ENCODE assay signal across 23 cellular contexts in genomic region chr15:69881310-69881660, GRCh38.
DNase-seq lines count a peak whose midpoint lies in the region; ATAC-seq and TF ChIP-seq lines count a peak whose summit lies in the region.
"Had no signal": no experiment of that assay in that cellular context is flagged by ENCODE, and none has a peak within 500 bp of the region (broad histone marks: within the 10 kb centered on the region; RNA-seq: fewer than 3 reads in every experiment).

No MANE protein-coding gene starts in this region.

- no peaks in the 10 kb centered on the region for H3K79me2 ChIP-seq in PC-9 (ENCODE audit: low read depth)

- peak; percentile 41 to 69 for DNase-seq in PC-9
- no peak for DNase-seq in naive B cell
- DNase-seq in GM13976 (ENCODE audit: low spot score): no peak
- DNase-seq in naive thymus-derived CD4-positive, alpha-beta T cell: no peak
- no peak for DNase-seq in natural killer cell
- DNase-seq: activated CD4-positive, alpha-beta T cell treated with anti-CD3 and anti-CD28 coated beads for 48 hours; activated CD8-positive, alpha-beta memory T cell treated with anti-CD3 and anti-CD28 coated beads, Interleukin-2, amount 50 U/mL, for 4 hours; activated naive CD4-positive, alpha-beta T cell treated with anti-CD3 and anti-CD28 coated beads for 36 hours; AML-193; colonic mucosa; foreskin melanocyte; GDM1; KG1; left lung; NCI-H345; pancreas; stimulated activated CD4-positive, alpha-beta T cell treated with anti-CD3 and anti-CD28 coated beads, Interleukin-4, amount 100 ng/mL, for 4 hours; testis had no signal

- peak; percentile 31 for ATAC-seq in GM18502 (IDR thresholded peaks at IDR 0.05; ENCODE audit: poor library complexity, unreplicated experiment)
- peak; percentile 27 for ATAC-seq in HG02840 (IDR thresholded peaks at IDR 0.05; ENCODE audit: low FRiP score, unreplicated experiment)
- ATAC-seq in naive B cell (ENCODE audit: low read depth in 2 of 2): no peak
- no peak for ATAC-seq in naive thymus-derived CD4-positive, alpha-beta T cell
- ATAC-seq in HG03108 (IDR thresholded peaks at IDR 0.05; ENCODE audit: unreplicated experiment): no peak
- no peak for ATAC-seq in natural killer cell
- ATAC-seq: HCT116, left lung, pancreas had no signal

- POLR2A ChIA-PET in PC-9 (lab: Charles Lee; ENCODE audit: unreplicated experiment): no interaction called here
- POLR2A ChIA-PET in naive thymus-derived CD4-positive, alpha-beta T cell (lab: Charles Lee): interaction anchor here (0.6 kb wide), 1 partner anchor 352 kb away, joined by 3 read pairs; no protein-coding TSS in a partner anchor

- CTCF ChIA-PET in PC-9 (lab: Charles Lee): interaction anchor here (0.6 kb wide), 1 partner anchor 355 kb away, joined by 18 read pairs; no protein-coding TSS in a partner anchor
- CTCF ChIA-PET in naive thymus-derived CD4-positive, alpha-beta T cell (lab: Charles Lee): no interaction called here

- H4K20me1 ChIP-seq in PC-9 (ENCODE audit: insufficient read depth): no peaks in the 10 kb centered on the region

- H3K27me3 ChIP-seq in PC-9 (ENCODE audit: insufficient read depth, low read depth): no peaks in the 10 kb centered on the region
- no peaks in the 10 kb centered on the region for H3K27me3 ChIP-seq in naive thymus-derived CD4-positive, alpha-beta T cell (ENCODE audit: control insufficient read depth in 2 of 2, insufficient read depth in 2 of 2, low read length in 2 of 2)
- H3K27me3 ChIP-seq: colonic mucosa, SJSA1, testis had no signal

- no peaks in the 10 kb centered on the region for H3K9me3 ChIP-seq in PC-9 (ENCODE audit: insufficient read depth, low read depth)
- no peaks in the 10 kb centered on the region for H3K9me3 ChIP-seq in naive thymus-derived CD4-positive, alpha-beta T cell (ENCODE audit: control insufficient read depth in 2 of 3, low read length in 3 of 3)
- H3K9me3 ChIP-seq: colonic mucosa, left lung, pancreas, SJSA1, testis had no signal

- no peaks in the 10 kb centered on the region for H3K9me2 ChIP-seq in PC-9 (ENCODE audit: insufficient read depth)

- no TSS peak for BruUV-seq in PC-9 (replicated peaks; lab: Mats Ljungman, UMichigan)

- intact Hi-C loops in PC-9 (cut with micrococcal nuclease; ENCODE audit: unreplicated experiment): no loop called here
- intact Hi-C loops in naive thymus-derived CD4-positive, alpha-beta T cell (cut with micrococcal nuclease): no loop called here
- intact Hi-C loops in natural killer cell (cut with micrococcal nuclease): no loop called here

- 0 out of 2 replicates have a peak, but pooled peaks cover 8% of the 10 kb centered on the region for H3K4me1 ChIP-seq in PC-9 (replicated peaks; ENCODE audit: insufficient read depth)
- H3K4me1 ChIP-seq in naive thymus-derived CD4-positive, alpha-beta T cell (ENCODE audit: control insufficient read depth in 2 of 2, insufficient read depth in 2 of 2, low read length in 2 of 2): no peaks in the 10 kb centered on the region
- H3K4me1 ChIP-seq: colonic mucosa, left lung, pancreas, SJSA1, testis had no signal

- H3K4me1 Mint-ChIP-seq in naive B cell: peaks cover 16 to 25% (median 24%) of the 10 kb centered on the region in 3 donors
- peaks cover 0 to 3% (median 0%) of the 10 kb centered on the region in 7 donors for H3K4me1 Mint-ChIP-seq in naive thymus-derived CD4-positive, alpha-beta T cell
- H3K4me1 Mint-ChIP-seq in natural killer cell: no peaks in the 10 kb centered on the region

- in situ Hi-C loops in GM13976 (cut with MboI; ENCODE audit: low sequenced_read_pairs, unreplicated experiment): no loop called here

- H3K9me3 Mint-ChIP-seq in naive B cell (peaks cover 0 to 12% (median 0%) of the 10 kb centered on the region in 7 donors), natural killer cell (no peaks in the 10 kb centered on the region)
- H3K9me3 Mint-ChIP-seq in naive thymus-derived CD4-positive, alpha-beta T cell: peaks cover 0 to 11% (median 0%) of the 10 kb centered on the region in 11 donors

- no peaks in the 10 kb centered on the region for H3F3A ChIP-seq in PC-9 (ENCODE audit: insufficient read depth, low read depth)

- no peak overlapping the region for H3K27ac ChIP-seq in PC-9
- H3K27ac ChIP-seq in naive thymus-derived CD4-positive, alpha-beta T cell (ENCODE audit: low read depth, low read length): no peak overlapping the region
- H3K27ac ChIP-seq: colonic mucosa, left lung, pancreas, SJSA1, testis had no signal

- H3K27me3 Mint-ChIP-seq in naive B cell: peaks cover 7 to 43% (median 10%) of the 10 kb centered on the region in 3 donors
- H3K27me3 Mint-ChIP-seq in naive thymus-derived CD4-positive, alpha-beta T cell: peaks cover 0 to 3% (median 0%) of the 10 kb centered on the region in 5 donors
- peaks cover 6 to 33% of the 10 kb centered on the region in 2 donors for H3K27me3 Mint-ChIP-seq in natural killer cell (ENCODE audit: low read depth in 2 of 2)

- H3K36me3 Mint-ChIP-seq in naive B cell (no peaks in the 10 kb centered on the region), natural killer cell (no peaks in the 10 kb centered on the region)
- peaks cover 0 to 4% (median 0%) of the 10 kb centered on the region in 5 donors for H3K36me3 Mint-ChIP-seq in naive thymus-derived CD4-positive, alpha-beta T cell

- no peak overlapping the region for H3K4me2 ChIP-seq in PC-9

- TF ChIP-seq CTCF in PC-9 (conservative IDR thresholded peaks at IDR 0.05) (no peak), GM13976 (IDR thresholded peaks at IDR 0.05; ENCODE audit: borderline replicate concordance, control extremely low read depth, extremely low read depth, insufficient read depth, missing control alignments) (no peak), natural killer cell (IDR thresholded peaks at IDR 0.05) (no peak)

- no peak overlapping the region for H2AFZ ChIP-seq in PC-9

- peak overlapping the region in 5 of 8 donors; percentile 34 to 85 (median 70) for H3K4me3 Mint-ChIP-seq in naive B cell
- no peak overlapping the region for H3K4me3 Mint-ChIP-seq in naive thymus-derived CD4-positive, alpha-beta T cell
- H3K4me3 Mint-ChIP-seq in natural killer cell: no peak overlapping the region
- H3K4me3 Mint-ChIP-seq: activated naive CD4-positive, alpha-beta T cell treated with anti-CD3 and anti-CD28 coated beads for 36 hours had no signal

- H3K36me3 ChIP-seq in PC-9 (ENCODE audit: low read depth): no peaks in the 10 kb centered on the region
- H3K36me3 ChIP-seq in naive thymus-derived CD4-positive, alpha-beta T cell (ENCODE audit: control insufficient read depth in 2 of 3, insufficient read depth in 3 of 3, low read length in 3 of 3): no peaks in the 10 kb centered on the region
- H3K36me3 ChIP-seq: colonic mucosa, left lung, pancreas had no signal

- H3K27ac Mint-ChIP-seq in naive B cell (peak overlapping the region in 4 of 6 donors; percentile 5 to 92 (median 59)), natural killer cell (no peak overlapping the region)
- no peak overlapping the region for H3K27ac Mint-ChIP-seq in naive thymus-derived CD4-positive, alpha-beta T cell
- H3K27ac Mint-ChIP-seq: activated naive CD4-positive, alpha-beta T cell treated with anti-CD3 and anti-CD28 coated beads for 36 hours had no signal

- no peak overlapping the region for H3K4me3 ChIP-seq in PC-9
- no peak overlapping the region for H3K4me3 ChIP-seq in naive thymus-derived CD4-positive, alpha-beta T cell (ENCODE audit: low read length)
- H3K4me3 ChIP-seq: colonic mucosa, left lung, pancreas, SJSA1, testis had no signal

Comparison
In these comparisons a context has a peak if more than half of its experiments do, and no peak if none do; other contexts are left out.
1. ATAC-seq: peak in GM18502 (single experiment) and HG02840 (single experiment); none in naive B cell (0 of 2), naive thymus-derived CD4-positive, alpha-beta T cell (single experiment), HG03108 (single experiment) and natural killer cell (0 of 3).
2. DNase-seq: peak in PC-9 (2 of 2); none in naive B cell (single experiment), GM13976 (single experiment), naive thymus-derived CD4-positive, alpha-beta T cell (0 of 9) and natural killer cell (single experiment).
3. H3K27ac Mint-ChIP-seq: peak in naive B cell (4 of 6); none in naive thymus-derived CD4-positive, alpha-beta T cell (0 of 9) and natural killer cell (0 of 2).
4. H3K4me3 Mint-ChIP-seq: peak in naive B cell (5 of 8); none in naive thymus-derived CD4-positive, alpha-beta T cell (0 of 10) and natural killer cell (single experiment).